8 cellular contexts compared by ENCODE assay signal in genomic region chr15:78750974-78751601, GRCh38.
DNase-seq lines count a peak whose midpoint lies in the region; ATAC-seq, FAIRE-seq and TF ChIP-seq lines count a peak whose summit lies in the region.
"Not testable (repeated sequence)": the region's sequence is repeated elsewhere in the genome, so short reads cannot be mapped to it uniquely, and the experiment has no call there.

No MANE protein-coding gene starts in this region.

- not testable (repeated sequence) for H3K36me3 Mint-ChIP-seq in activated naive CD4-positive, alpha-beta T cell treated with anti-CD3 and anti-CD28 coated beads for 36 hours (ENCODE audit: low read depth)

- not testable (repeated sequence) for H3K27me3 ChIP-seq in SK-N-SH (ENCODE audit: insufficient read depth); pancreas; testis

- peak; percentile 84 for TF ChIP-seq RAD21 in SK-N-SH (IDR thresholded peaks at IDR 0.05; ENCODE audit: low read length)

- not testable (repeated sequence) for H3K9me3 Mint-ChIP-seq in activated naive CD4-positive, alpha-beta T cell treated with anti-CD3 and anti-CD28 coated beads for 36 hours

- peak overlapping the region in 1 of 2 experiments; percentile 99; a peak in 2 of 4 replicates for H3K27ac ChIP-seq in SK-N-SH (ENCODE audit: low read depth in 2 of 2, low read length in 1 of 2)
- not testable (repeated sequence) for H3K27ac ChIP-seq in pancreas, testis

- TF ChIP-seq EP300 in SK-N-SH (IDR thresholded peaks at IDR 0.05; ENCODE audit: borderline replicate concordance in 1 of 2, low read depth in 1 of 2, low read length in 1 of 2): not testable (repeated sequence)

- H3K4me3 Mint-ChIP-seq in activated naive CD4-positive, alpha-beta T cell treated with anti-CD3 and anti-CD28 coated beads for 36 hours: peak overlapping the region; percentile 51

- CTCF ChIA-PET in SK-N-SH (lab: Yijun Ruan, JAX): interaction anchor here (0.6 to 5.4 kb wide), 37 partner anchors 10 to 444 kb away, joined by 3 to 47 read pairs (median 4); partner anchors contain the start of genes ADAMTS7, CHRNA3 and PSMA4
- CTCF ChIA-PET in activated naive CD4-positive, alpha-beta T cell treated with anti-CD3 and anti-CD28 coated beads for 36 hours (lab: Charles Lee): interaction anchor here (0.6 to 3.3 kb wide), 10 partner anchors 11 to 269 kb away, joined by 3 to 17 read pairs (median 3); no protein-coding TSS in a partner anchor

- ATAC-seq in HG02642 (IDR thresholded peaks at IDR 0.05; ENCODE audit: poor library complexity, unreplicated experiment): peak; percentile 86
- peak; percentile 97 to 99 (median 98) for ATAC-seq in pancreas

- not testable (repeated sequence) for H3K9me2 ChIP-seq in SK-N-SH

- not testable (repeated sequence) for FAIRE-seq in pancreas (lab: Jason Lieb, UNC)

- not testable (repeated sequence) for H3K27me3 Mint-ChIP-seq in activated naive CD4-positive, alpha-beta T cell treated with anti-CD3 and anti-CD28 coated beads for 36 hours (ENCODE audit: low read depth)

- DNase-seq in GM12865 (ENCODE audit: low read depth): peak; percentile 95
- DNase-seq in NCI-H1048 (lab: John Stamatoyannopoulos, UW): peak; percentile 80
- peak; percentile 92 for DNase-seq in SK-N-SH
- peak; percentile 94 for DNase-seq in activated naive CD4-positive, alpha-beta T cell treated with anti-CD3 and anti-CD28 coated beads for 36 hours
- DNase-seq in globus pallidus (ENCODE audit: low spot score): peak; percentile 92
- DNase-seq in pancreas: peak; percentile 88 to 99 (median 97)
- peak; percentile 96 for DNase-seq in testis

- not testable (repeated sequence) for H3K27ac Mint-ChIP-seq in activated naive CD4-positive, alpha-beta T cell treated with anti-CD3 and anti-CD28 coated beads for 36 hours

- H3F3A ChIP-seq in SK-N-SH (replicated peaks; ENCODE audit: insufficient read depth): not testable (repeated sequence)

- 0 out of 2 replicates have a peak overlapping the region, but pooled peaks have one; percentile 13 for H3K4me2 ChIP-seq in SK-N-SH

- H3K4me1 ChIP-seq in SK-N-SH (ENCODE audit: control insufficient read depth in 1 of 2, insufficient read depth in 2 of 2, low read depth in 1 of 2, low read length in 1 of 2): peaks cover 0 to 52% of the 10 kb centered on the region in 2 experiments; a peak in 2 of 4 replicates
- H3K4me1 ChIP-seq in pancreas, testis: not testable (repeated sequence)

- H4K20me1 ChIP-seq in SK-N-SH (ENCODE audit: insufficient read depth): not testable (repeated sequence)

- H3K36me3 ChIP-seq in SK-N-SH (replicated peaks in 1 of 2; ENCODE audit: control insufficient read depth in 1 of 2, insufficient read depth in 2 of 2, low read length in 1 of 2); pancreas; testis (ENCODE audit: low read depth, missing control alignments): not testable (repeated sequence)

- H2AFZ ChIP-seq in SK-N-SH (ENCODE audit: low read depth): not testable (repeated sequence)

- TF ChIP-seq POLR2A in testis (IDR thresholded peaks at IDR 0.05): not testable (repeated sequence)

- H3K9ac ChIP-seq in SK-N-SH: not testable (repeated sequence)

- intact Hi-C loops in activated naive CD4-positive, alpha-beta T cell treated with anti-CD3 and anti-CD28 coated beads for 36 hours (cut with micrococcal nuclease): loop anchor here (1.0 to 10.0 kb wide), 4 partner anchors 35 to 434 kb away; no protein-coding TSS in a partner anchor
- intact Hi-C loops in pancreas (cut with DNase I): loop anchor here in 2 of 3 donors (5.0 to 10.0 kb wide), 2 partner anchors 134 to 136 kb away; no protein-coding TSS in a partner anchor
- intact Hi-C loops in testis (cut with DNase I; ENCODE audit: low total_unique reads): not testable (repeated sequence)

- WGBS in SK-N-SH (ENCODE audit: low lambda C conversion rate): 2% methylated on average over 7 of the region's 28 CpGs
- 4 to 5% methylated on average over 27 to 28 of the region's 28 CpGs for WGBS in pancreas, 2 donors
- 9% methylated on average over 20 of the region's 28 CpGs; no CpG with 5 or more reads in 1 of the 2 donors for WGBS in testis, 2 donors

- H3K4me3 ChIP-seq in GM12865 (ENCODE audit: low read depth, low read length); SK-N-SH (ENCODE audit: low read depth in 2 of 2, low read length in 1 of 2); testis: not testable (repeated sequence)
- H3K4me3 ChIP-seq in pancreas: peak overlapping the region in 1 of 4 donors; percentile 17

- H3K79me2 ChIP-seq in SK-N-SH (ENCODE audit: insufficient read depth): not testable (repeated sequence)

- not testable (repeated sequence) for H3K9me3 ChIP-seq in SK-N-SH, pancreas, testis

- H3K4me1 Mint-ChIP-seq in activated naive CD4-positive, alpha-beta T cell treated with anti-CD3 and anti-CD28 coated beads for 36 hours (ENCODE audit: low read depth): not testable (repeated sequence)

- POLR2A ChIA-PET in SK-N-SH (lab: Yijun Ruan, JAX): interaction anchor here (0.6 to 2.7 kb wide), 7 partner anchors 70 to 620 kb away, joined by 3 to 18 read pairs (median 10); partner anchors contain the start of genes CIB2 and IREB2

- TF ChIP-seq CTCF in GM12865 (IDR thresholded peaks at IDR 0.05; ENCODE audit: insufficient read depth, low read depth, low read length, missing control alignments): peak; percentile 79
- TF ChIP-seq CTCF in SK-N-SH (IDR thresholded peaks at IDR 0.05): peak; percentile 37
- peak; percentile 33 to 60 (median 46) for TF ChIP-seq CTCF in pancreas (IDR thresholded peaks at IDR 0.05)
- peak in 2 of 3 experiments; percentile 52 to 57 for TF ChIP-seq CTCF in testis (IDR thresholded peaks at IDR 0.05)

TF ChIP-seq in SK-N-SH, 30 proteins besides CTCF, POLR2A, EP300 and RAD21:
- peak; percentile 78 for TF ChIP-seq SMC3 (IDR thresholded peaks at IDR 0.05; ENCODE audit: low read depth, low read length)
